In genomic region chr6:12958052-12958706, GRCh38 we compare ENCODE assay signal across 7 cellular contexts.
DNase-seq lines count a peak whose midpoint lies in the region; ATAC-seq and TF ChIP-seq lines count a peak whose summit lies in the region.

No MANE protein-coding gene starts in this region.

- no peak for TF ChIP-seq EP300 in stomach (IDR thresholded peaks at IDR 0.05)

- no peak for TF ChIP-seq POLR2A in stomach (IDR thresholded peaks at IDR 0.05)

- peaks cover 0 to 32% (median 14%) of the 10 kb centered on the region in 4 donors for H3K4me1 ChIP-seq in stomach

- peaks cover 41% of the 10 kb centered on the region for H3K4me1 Mint-ChIP-seq in HFFc6 (ENCODE audit: low read depth)

- no peaks in the 10 kb centered on the region for H3K36me3 ChIP-seq in stomach

- ATAC-seq in GM21447 (IDR thresholded peaks at IDR 0.05; ENCODE audit: unreplicated experiment) (no peak), GM21619 (IDR thresholded peaks at IDR 0.05; ENCODE audit: unreplicated experiment) (no peak), GM18870 (IDR thresholded peaks at IDR 0.05; ENCODE audit: unreplicated experiment) (no peak)

- 4 to 11% (median 7%) methylated on average over 9 of the region's 9 CpGs for WGBS in stomach, 5 donors

- no peaks in the 10 kb centered on the region for H3K27me3 ChIP-seq in stomach

- peak overlapping the region; percentile 52 for H3K27ac Mint-ChIP-seq in HFFc6

- H3K4me3 ChIP-seq in stomach: peak overlapping the region; percentile 63 to 80 (median 67)

- H3K27ac ChIP-seq in stomach: peak overlapping the region; percentile 3 to 87 (median 85)

- H3K36me3 Mint-ChIP-seq in HFFc6 (ENCODE audit: low read depth): no peaks in the 10 kb centered on the region

- no peaks in the 10 kb centered on the region for H3K9me3 ChIP-seq in stomach

- TF ChIP-seq CTCF in HFFc6 (IDR thresholded peaks at IDR 0.05) (0 out of 2 replicates have a peak, but pooled peaks have one; percentile 1), stomach (IDR thresholded peaks at IDR 0.05) (no peak)

- H3K27me3 Mint-ChIP-seq in HFFc6 (ENCODE audit: insufficient read depth): peaks cover 4% of the 10 kb centered on the region

- H3K4me3 Mint-ChIP-seq in HFFc6: peak overlapping the region; percentile 87

- intact Hi-C loops in stomach (cut with DNase I; ENCODE audit: low total_unique reads): no loop called here

- DNase-seq in HFFc6 (peak; percentile 6), amniotic epithelial cell (ENCODE audit: low read depth) (peak; percentile 20), kidney tubule cell (ENCODE audit: low spot score) (peak; percentile 20), stomach (no peak)

- H3K9me3 Mint-ChIP-seq in HFFc6: no peaks in the 10 kb centered on the region
